In the genomic region with DNA sequence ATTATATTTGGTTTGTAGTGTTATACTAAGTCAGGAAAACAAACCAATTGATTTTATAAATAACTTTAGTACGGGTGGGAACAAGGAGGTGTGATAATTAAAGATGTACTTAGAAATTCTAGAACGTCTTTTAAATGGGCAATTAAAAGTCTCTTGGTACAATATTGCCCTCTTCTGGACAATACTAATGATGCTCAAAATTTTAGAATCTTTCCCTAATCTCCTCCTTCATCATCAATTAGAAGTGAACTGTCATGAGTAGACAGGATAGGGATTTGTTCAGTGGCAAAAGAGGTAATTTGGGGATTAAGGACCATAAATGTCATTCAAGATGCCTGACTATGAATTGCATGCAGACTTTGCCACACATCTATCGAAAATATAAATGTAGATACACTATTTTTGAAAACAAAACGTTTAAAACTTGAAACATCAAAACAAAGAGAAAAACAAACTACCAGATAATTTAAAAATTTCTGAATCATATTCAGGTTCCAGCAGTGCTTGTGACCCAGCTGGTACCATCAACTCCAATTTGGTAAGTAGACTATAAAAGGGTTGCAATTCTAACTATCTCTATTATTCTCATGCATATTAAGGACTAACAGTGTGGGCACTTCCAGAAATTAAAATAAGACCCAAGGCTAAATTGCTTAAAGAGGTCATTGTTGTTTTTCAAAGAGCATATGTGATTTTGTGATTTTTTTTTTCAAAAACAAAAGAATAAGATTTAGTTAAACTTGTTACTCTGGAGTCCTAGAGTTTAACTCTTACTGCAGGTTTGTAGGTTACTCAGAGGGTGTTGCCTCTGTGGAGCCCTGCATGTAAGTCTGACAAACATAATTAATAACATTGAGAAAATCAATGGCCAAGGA, we compare ENCODE assay signal across 9 cellular contexts.
DNase-seq lines count a peak whose midpoint lies in the region; ATAC-seq and TF ChIP-seq lines count a peak whose summit lies in the region.
"Had no signal": no experiment of that assay in that cellular context is flagged by ENCODE, and none has a peak within 500 bp of the region (broad histone marks: within the 10 kb centered on the region; RNA-seq: fewer than 3 reads in every experiment).

No MANE protein-coding gene starts in this region.

- no peaks in the 10 kb centered on the region for H3K79me2 ChIP-seq in OCI-LY1 (ENCODE audit: insufficient read depth, low read length)

- no peak overlapping the region for H2AFZ ChIP-seq in OCI-LY1 (ENCODE audit: low read length)

- H3K4me3 ChIP-seq in OCI-LY1 (ENCODE audit: low read depth, low read length, poor library complexity, severe bottlenecking) (no peak overlapping the region), epithelial cell of proximal tubule (ENCODE audit: low read depth, low read length) (no peak overlapping the region), psoas muscle (no peak overlapping the region), brain microvascular endothelial cell (ENCODE audit: low read depth, low read length) (no peak overlapping the region)

- in situ Hi-C loops in brain microvascular endothelial cell (cut with HindIII; ENCODE audit: low pct_ligation_motif_present, low sequenced_read_pairs) = no loop called here

- POLR2A ChIA-PET in HEK293T (lab: Yijun Ruan, JAX) = no interaction called here

- no peaks in the 10 kb centered on the region for H3F3A ChIP-seq in OCI-LY1 (ENCODE audit: insufficient read depth, low read length)

- H3K9me2 ChIP-seq in OCI-LY1 (ENCODE audit: low read depth, low read length) = no peaks in the 10 kb centered on the region

- H3K27me3 ChIP-seq in OCI-LY1 (ENCODE audit: insufficient read depth, low read length) = no peaks in the 10 kb centered on the region
- H3K27me3 ChIP-seq in psoas muscle (ENCODE audit: insufficient read depth in 3 of 3, low read length in 2 of 3) = no peaks in the 10 kb centered on the region
- H3K27me3 ChIP-seq in brain microvascular endothelial cell (replicated peaks) = no peaks in the 10 kb centered on the region

- CTCF ChIA-PET in HEK293T (lab: Yijun Ruan, JAX) = no interaction called here

- DNase-seq in AG20443 (ENCODE audit: low spot score) (peak; percentile 34), HEK293T (ENCODE audit: extremely low spot score) (peak; percentile 46), epithelial cell of proximal tubule (ENCODE audit: low read depth) (no peak), psoas muscle (no peak), SHP77 treated with DMSO at 0.1 percent for 48 hours (lab: John Stamatoyannopoulos, UW) (no peak), brain microvascular endothelial cell (no peak)

- H4K20me1 ChIP-seq in OCI-LY1 (ENCODE audit: insufficient read depth, low read length) = no peaks in the 10 kb centered on the region

- H3K9ac ChIP-seq in OCI-LY1 (ENCODE audit: low read length) = no peak overlapping the region

- H3K9me3 ChIP-seq in OCI-LY1 (ENCODE audit: low read length) (no peaks in the 10 kb centered on the region), psoas muscle (no peaks in the 10 kb centered on the region)

- TF ChIP-seq CTCF in OCI-LY1 (IDR thresholded peaks at IDR 0.05; ENCODE audit: low read length) = peak; percentile 48; the same call in 1 of the 2 replicates
- TF ChIP-seq CTCF in epithelial cell of proximal tubule (conservative IDR thresholded peaks at IDR 0.05; ENCODE audit: low read depth, low read length) = peak; percentile 58
- peak; percentile 51 for TF ChIP-seq CTCF in psoas muscle (IDR thresholded peaks at IDR 0.05)
- no peak for TF ChIP-seq CTCF in brain microvascular endothelial cell (IDR thresholded peaks at IDR 0.05; ENCODE audit: low read depth, low read length, missing control alignments)

- intact Hi-C loops in psoas muscle (cut with DNase I) = loop anchor here in 1 of 2 donors (5.0 to 10.0 kb wide), 3 partner anchors 191 to 298 kb away; no protein-coding TSS in a partner anchor

- H3K4me2 ChIP-seq in OCI-LY1 (ENCODE audit: low read length) = no peak overlapping the region

- H3K27ac ChIP-seq in OCI-LY1 (ENCODE audit: low read depth, low read length, poor library complexity, severe bottlenecking) (no peak overlapping the region), psoas muscle (no peak overlapping the region), brain microvascular endothelial cell (no peak overlapping the region)
- H3K27ac ChIP-seq: epithelial cell of prostate had no signal

- ATAC-seq in psoas muscle (peak in 1 of 4 donors; percentile 46), HG03039 (IDR thresholded peaks at IDR 0.05; ENCODE audit: unreplicated experiment) (no peak)

- H3K4me1 ChIP-seq in OCI-LY1 (ENCODE audit: insufficient read depth, low read length, severe bottlenecking) (no peaks in the 10 kb centered on the region), psoas muscle (no peaks in the 10 kb centered on the region)

- 33 to 38% (median 36%) methylated on average over 4 of the region's 4 CpGs for WGBS in psoas muscle, 3 donors

- H3K36me3 ChIP-seq in OCI-LY1 (ENCODE audit: insufficient read depth, low read length) (no peaks in the 10 kb centered on the region), psoas muscle (ENCODE audit: insufficient read depth in 1 of 2, low read depth in 1 of 2) (no peaks in the 10 kb centered on the region), brain microvascular endothelial cell (replicated peaks) (no peaks in the 10 kb centered on the region)

TF ChIP-seq in HEK293T, 16 proteins besides CTCF, POLR2A, EP300 and RAD21:
- TF ChIP-seq NFRKB (IDR thresholded peaks at IDR 0.05) = no peak
- TF ChIP-seq, protein P1, sequence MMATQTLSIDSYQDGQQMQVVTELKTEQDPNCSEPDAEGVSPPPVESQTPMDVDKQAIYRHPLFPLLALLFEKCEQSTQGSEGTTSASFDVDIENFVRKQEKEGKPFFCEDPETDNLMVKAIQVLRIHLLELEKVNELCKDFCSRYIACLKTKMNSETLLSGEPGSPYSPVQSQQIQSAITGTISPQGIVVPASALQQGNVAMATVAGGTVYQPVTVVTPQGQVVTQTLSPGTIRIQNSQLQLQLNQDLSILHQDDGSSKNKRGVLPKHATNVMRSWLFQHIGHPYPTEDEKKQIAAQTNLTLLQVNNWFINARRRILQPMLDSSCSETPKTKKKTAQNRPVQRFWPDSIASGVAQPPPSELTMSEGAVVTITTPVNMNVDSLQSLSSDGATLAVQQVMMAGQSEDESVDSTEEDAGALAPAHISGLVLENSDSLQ (IDR thresholded peaks at IDR 0.05) = peak; percentile 70
- TF ChIP-seq L3MBTL2 (conservative IDR thresholded peaks at IDR 0.05) = no peak
- no peak for TF ChIP-seq FOXA1 (IDR thresholded peaks at IDR 0.05)

Comparison
In these comparisons a context has a peak if more than half of its experiments do, and no peak if none do; other contexts are left out.
1. DNase-seq: peak in AG20443 (single experiment) and HEK293T (single experiment); none in epithelial cell of proximal tubule (single experiment), psoas muscle (0 of 2), SHP77 treated with DMSO at 0.1 percent for 48 hours (single experiment) and brain microvascular endothelial cell (single experiment).